ENCODE assay signal across 26 cellular contexts in the genomic region with DNA sequence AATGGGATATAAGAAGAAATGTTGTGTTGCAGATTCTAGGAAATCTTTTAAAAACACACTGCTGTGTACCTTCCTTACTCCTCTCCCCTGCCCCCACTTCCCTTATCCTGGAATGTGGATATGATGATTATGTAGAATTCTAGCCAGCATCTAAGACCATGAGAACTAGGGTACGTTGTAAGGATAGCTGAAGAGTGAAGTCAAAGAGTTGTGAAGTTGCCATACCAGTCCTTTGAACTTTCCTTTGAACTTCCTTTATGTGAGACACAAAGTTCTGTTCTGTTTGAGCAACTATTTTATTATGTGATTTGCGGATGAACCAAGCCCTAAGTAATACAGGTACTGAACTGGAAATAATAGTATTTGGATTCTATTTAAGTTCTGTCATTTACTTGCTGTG. TPM values are rescaled to one million over a fixed set of nuclear protein-coding genes. Genes with fewer than 3 reads are reported as not detected.
DNase-seq lines count a peak whose midpoint lies in the region; ATAC-seq, FAIRE-seq and TF ChIP-seq lines count a peak whose summit lies in the region.
"Had no signal": no experiment of that assay in that cellular context is flagged by ENCODE, and none has a peak within 500 bp of the region (broad histone marks: within the 10 kb centered on the region; RNA-seq: fewer than 3 reads in every experiment).

No MANE protein-coding gene starts in this region.

- dilution Hi-C loops in endothelial cell of umbilical vein (cut with MboI; ENCODE audit: extremely low pct_ligation_motif_present, low sequenced_read_pairs): no loop called here

- no peak overlapping the region for H3K9ac ChIP-seq in endothelial cell of umbilical vein (replicated peaks; ENCODE audit: extremely low read depth, insufficient read depth, low read length)

- ATAC-seq in psoas muscle (no peak), GM21390 (IDR thresholded peaks at IDR 0.05; ENCODE audit: unreplicated experiment) (no peak)
- ATAC-seq: gastroesophageal sphincter; natural killer cell; pancreas; stimulated activated naive CD8-positive, alpha-beta T cell treated with anti-CD3 and anti-CD28 coated beads, Interleukin-15, amount 100 ng/mL, for 72 hours had no signal

- TF ChIP-seq CTCF in LNCaP clone FGC (IDR thresholded peaks at IDR 0.05; ENCODE audit: control insufficient read depth, extremely low read depth, insufficient read depth) (no peak), endothelial cell of umbilical vein (IDR thresholded peaks at IDR 0.05; ENCODE audit: extremely low read depth in 1 of 2, insufficient read depth in 1 of 2, low read depth in 1 of 2, low read length in 2 of 2) (no peak), psoas muscle (IDR thresholded peaks at IDR 0.05) (no peak)

- 45 to 55% (median 46%) methylated on average over 2 of the region's 2 CpGs for WGBS in psoas muscle, 3 donors

- no peak for TF ChIP-seq POLR2A in endothelial cell of umbilical vein (IDR thresholded peaks at IDR 0.05; ENCODE audit: low read depth, low read length)

- CTCF ChIA-PET in endothelial cell of umbilical vein (lab: Charles Lee): interaction anchor here (1.3 to 1.8 kb wide), 2 partner anchors 11 to 503 kb away, joined by 4 to 7 read pairs; no protein-coding TSS in a partner anchor

- DNase-seq in EH (ENCODE audit: low read depth): peak; percentile 6
- DNase-seq in LNCaP clone FGC (ENCODE audit: low read depth): peak; percentile 91
- peak; percentile 10 for DNase-seq in endothelial cell of umbilical vein (ENCODE audit: low read depth, low spot score)
- DNase-seq in psoas muscle: no peak
- no peak for DNase-seq in SIG-M5 (lab: John Stamatoyannopoulos, UW)
- DNase-seq in GM03348 (ENCODE audit: low spot score): no peak
- DNase-seq: ACHN; activated CD4-positive, alpha-beta memory T cell treated with anti-CD3 and anti-CD28 coated beads, Interleukin-2, amount 10 ng/mL, durations not matched to agents 7 days and 5 days; activated CD4-positive, CD25-positive, alpha-beta regulatory T cell treated with anti-CD3 and anti-CD28 coated beads, Interleukin-2, amount 50 U/mL, for 72 hours; aorta; BE2C; caudate nucleus; DMS153; H9; islet precursor cell; KBM-7; natural killer cell; NCI-H1436 treated with DMSO at 0.1 percent for 48 hours; NCI-H2107; NCI-H748 treated with DMSO at 0.1 percent for 48 hours; pancreas; stimulated activated naive CD8-positive, alpha-beta T cell treated with anti-CD3 and anti-CD28 coated beads, Interleukin-15, amount 100 ng/mL, for 72 hours; tibial artery had no signal

- POLR2A ChIA-PET in endothelial cell of umbilical vein (lab: Charles Lee): no interaction called here

- H3K9me1 ChIP-seq in endothelial cell of umbilical vein (replicated peaks; ENCODE audit: control insufficient read depth, extremely low read depth, insufficient read depth, low read length): no peaks in the 10 kb centered on the region

- no TSS peak for BruUV-seq in endothelial cell of umbilical vein (replicated peaks; lab: Mats Ljungman, UMichigan)

- no peaks in the 10 kb centered on the region for H3K79me2 ChIP-seq in endothelial cell of umbilical vein (ENCODE audit: control insufficient read depth, insufficient read depth, low read length)

- FAIRE-seq in endothelial cell of umbilical vein (lab: Jason Lieb, UNC): no peak
- FAIRE-seq: pancreas had no signal

- H3K9me3 ChIP-seq in endothelial cell of umbilical vein (replicated peaks; ENCODE audit: control insufficient read depth, insufficient read depth, low read length) (no peaks in the 10 kb centered on the region), psoas muscle (no peaks in the 10 kb centered on the region)
- H3K9me3 ChIP-seq: BE2C, gastroesophageal sphincter, pancreas, tibial artery had no signal

- H3K4me3 ChIP-seq in LNCaP clone FGC (ENCODE audit: low read depth, low read length) (no peak overlapping the region), endothelial cell of umbilical vein (replicated peaks in 1 of 3; ENCODE audit: insufficient read depth in 1 of 3, low read depth in 1 of 3, low read length in 3 of 3) (no peak overlapping the region), psoas muscle (no peak overlapping the region)
- H3K4me3 ChIP-seq: gastroesophageal sphincter, pancreas, SK-N-MC, tibial artery had no signal

- H3K36me3 ChIP-seq in endothelial cell of umbilical vein (ENCODE audit: control insufficient read depth in 2 of 2, extremely low read depth in 1 of 2, insufficient read depth in 2 of 2, low read length in 2 of 2): no peaks in the 10 kb centered on the region
- no peaks in the 10 kb centered on the region for H3K36me3 ChIP-seq in psoas muscle (ENCODE audit: insufficient read depth in 1 of 2, low read depth in 1 of 2)
- H3K36me3 ChIP-seq: BE2C, gastroesophageal sphincter, pancreas, tibial artery had no signal

- H3K27me3 ChIP-seq in endothelial cell of umbilical vein (ENCODE audit: control insufficient read depth in 2 of 2, insufficient read depth in 2 of 2, low read length in 2 of 2): no peaks in the 10 kb centered on the region
- no peaks in the 10 kb centered on the region for H3K27me3 ChIP-seq in psoas muscle (ENCODE audit: insufficient read depth in 3 of 3, low read length in 2 of 3)
- H3K27me3 ChIP-seq: BE2C, gastroesophageal sphincter, pancreas, tibial artery had no signal

- intact Hi-C loops in endothelial cell of umbilical vein (cut with micrococcal nuclease): no loop called here
- intact Hi-C loops in psoas muscle (cut with DNase I): loop anchor here (10.0 kb wide), 2 partner anchors 178 to 278 kb away; partner anchors contain the start of gene GLCCI1 (in 1 of the 2)

- H3K4me1 ChIP-seq in endothelial cell of umbilical vein (ENCODE audit: control insufficient read depth, extremely low read depth, insufficient read depth, low read length): peaks cover 9% of the 10 kb centered on the region
- H3K4me1 ChIP-seq in psoas muscle: peaks cover 31% of the 10 kb centered on the region
- H3K4me1 ChIP-seq: BE2C had no signal

- H3K4me2 ChIP-seq in endothelial cell of umbilical vein (ENCODE audit: insufficient read depth, low read length): no peak overlapping the region

- no peak overlapping the region for H2AFZ ChIP-seq in endothelial cell of umbilical vein (ENCODE audit: low read depth, low read length)

- H3K27ac ChIP-seq in endothelial cell of umbilical vein (ENCODE audit: insufficient read depth, low read depth, low read length) (no peak overlapping the region), psoas muscle (peak overlapping the region; percentile 79)
- H3K27ac ChIP-seq: gastroesophageal sphincter, pancreas, SK-N-MC had no signal

- no peaks in the 10 kb centered on the region for H4K20me1 ChIP-seq in endothelial cell of umbilical vein (replicated peaks; ENCODE audit: control insufficient read depth, extremely low read depth, insufficient read depth, low read length)

TF ChIP-seq in endothelial cell of umbilical vein, 7 proteins besides CTCF, POLR2A, EP300 and RAD21:
- TF ChIP-seq GATA2 (IDR thresholded peaks at IDR 0.05; ENCODE audit: insufficient read depth, insufficient read length, low read depth, low read length) (no peak), EZH2 (IDR thresholded peaks at IDR 0.05; ENCODE audit: borderline replicate concordance, low read depth, low read length, severe bottlenecking) (no peak), JUN (IDR thresholded peaks at IDR 0.05; ENCODE audit: borderline replicate concordance, insufficient read depth, insufficient read length, low read depth) (no peak), MYC (IDR thresholded peaks at IDR 0.05; ENCODE audit: low read depth, low read length) (no peak), POLR2AphosphoS5 (IDR thresholded peaks at IDR 0.05; ENCODE audit: insufficient read depth, low read depth, low read length) (no peak), FOS (IDR thresholded peaks at IDR 0.05; ENCODE audit: borderline replicate concordance, insufficient read depth, low read length) (no peak), MAX (IDR thresholded peaks at IDR 0.05; ENCODE audit: insufficient read depth, insufficient read length) (no peak)

RNA-seq across cellular contexts. Expression of gene RPA3, which starts 31.6 kb away (rescaled TPM):
- total RNA-seq in endothelial cell of umbilical vein: 34.4 and 38.0 TPM in 2 replicates
- 9.3 and 15.6 TPM in 2 replicates for polyA plus RNA-seq in endothelial cell of umbilical vein
- 19.0 and 26.9 TPM in 2 replicates for polyA plus RNA-seq in endothelial cell of umbilical vein (2011; cell fraction: cytosol; rRNA removed)
- 8.2 and 13.2 TPM in 2 replicates for polyA plus RNA-seq in endothelial cell of umbilical vein (2011; cell fraction: nucleus; rRNA removed)
- 19.2 and 39.9 TPM in 2 replicates for polyA plus RNA-seq in endothelial cell of umbilical vein (2012)
- 3.8 and 5.1 TPM in 2 replicates for polyA minus RNA-seq in endothelial cell of umbilical vein
- 20.6 TPM for polyA minus RNA-seq in endothelial cell of umbilical vein (2011; cell fraction: cytosol; rRNA and poly(A)+ RNA removed)
- polyA minus RNA-seq in endothelial cell of umbilical vein (2011; cell fraction: nucleus; rRNA and poly(A)+ RNA removed): 2.0 and 2.5 TPM in 2 replicates
- total RNA-seq in psoas muscle: 10 to 100 TPM; 13.1 to 18.9 (median 14.5) TPM
- 10 to 100 TPM; 10.8 to 24.8 (median 13.3) TPM for polyA plus RNA-seq in psoas muscle

RNA-seq across cellular contexts. Expression of gene UMAD1, which starts 46.3 kb away (rescaled TPM):
- total RNA-seq in endothelial cell of umbilical vein (6.1 and 6.6 TPM in 2 replicates), psoas muscle (10 to 100 TPM; 10.1 to 18.3 (median 14.1) TPM)
- polyA plus RNA-seq in endothelial cell of umbilical vein (3.6 and 5.6 TPM in 2 replicates), psoas muscle (10 to 100 TPM in 1 of 3 donors, 1 to 10 TPM in 2; 6.2 to 19.1 (median 9.4) TPM)
- 5.0 and 5.8 TPM in 2 replicates for polyA plus RNA-seq in endothelial cell of umbilical vein (2011; cell fraction: cytosol; rRNA removed)
- 4.4 and 7.7 TPM in 2 replicates for polyA plus RNA-seq in endothelial cell of umbilical vein (2011; cell fraction: nucleus; rRNA removed)
- polyA plus RNA-seq in endothelial cell of umbilical vein (2012): 2.4 and 4.9 TPM in 2 replicates
- polyA minus RNA-seq in endothelial cell of umbilical vein: 7.7 and 9.7 TPM in 2 replicates
- polyA minus RNA-seq in endothelial cell of umbilical vein (2011; cell fraction: cytosol; rRNA and poly(A)+ RNA removed): 8.9 TPM
- polyA minus RNA-seq in endothelial cell of umbilical vein (2011; cell fraction: nucleus; rRNA and poly(A)+ RNA removed): 10.3 and 11.1 TPM in 2 replicates

Comparison
In these comparisons a context has a peak if more than half of its experiments do, and no peak if none do; other contexts are left out.
1. DNase-seq: peak in EH (single experiment), LNCaP clone FGC (single experiment) and endothelial cell of umbilical vein (single experiment); none in psoas muscle (0 of 2), SIG-M5 (single experiment) and GM03348 (single experiment).